Comparison of ENCODE assay signal across 8 cellular contexts in genomic region chr16:89507219-89507833, GRCh38. TPM values are rescaled to one million over a fixed set of nuclear protein-coding genes. Genes with fewer than 3 reads are reported as not detected.
DNase-seq lines count a peak whose midpoint lies in the region; ATAC-seq and TF ChIP-seq lines count a peak whose summit lies in the region.

No MANE protein-coding gene starts in this region.

- peak overlapping the region; percentile 91 to 99 (median 98) for H3K27ac ChIP-seq in heart right ventricle

- H3K4me2 ChIP-seq in skeletal muscle satellite cell (ENCODE audit: low read length), result peak overlapping the region; percentile 99

- WGBS in heart right ventricle, 2 donors, result 7 to 8% methylated on average over 42 of the region's 42 CpGs

- CTCF ChIA-PET in AG04449 (lab: Yijun Ruan, JAX), result interaction anchor here (0.8 to 5.2 kb wide), 7 partner anchors 10 to 290 kb away, joined by 3 to 34 read pairs (median 7); partner anchors contain the start of gene ZNF778
- CTCF ChIA-PET in activated CD8-positive, alpha-beta T cell treated with anti-CD3 and anti-CD28 coated beads for 36 hours (lab: Charles Lee), result interaction anchor here (0.7 to 2.4 kb wide), 4 partner anchors 12 to 220 kb away, joined by 3 to 9 read pairs (median 6); no protein-coding TSS in a partner anchor

- no peak for DNase-seq in AG04449 (ENCODE audit: low read depth, low spot score)
- no peak for DNase-seq in HFF-Myc (ENCODE audit: extremely low read depth, low read depth)
- DNase-seq in activated CD8-positive, alpha-beta T cell treated with anti-CD3 and anti-CD28 coated beads for 36 hours, result peak; percentile 35
- DNase-seq in heart right ventricle, result no peak
- DNase-seq in NCI-H446 treated with DMSO at 0.1 percent for 48 hours (lab: John Stamatoyannopoulos, UW), result no peak
- no peak for DNase-seq in NCI-H1417 (lab: John Stamatoyannopoulos, UW)

- H3K27me3 ChIP-seq in heart right ventricle (no peaks in the 10 kb centered on the region), skeletal muscle satellite cell (ENCODE audit: control insufficient read depth, insufficient read depth, low read length) (no peaks in the 10 kb centered on the region)

- H3K9ac ChIP-seq in skeletal muscle satellite cell (ENCODE audit: low read depth, low read length), result peak overlapping the region; percentile 96

- peaks cover 8% of the 10 kb centered on the region for H3K36me3 Mint-ChIP-seq in activated CD8-positive, alpha-beta T cell treated with anti-CD3 and anti-CD28 coated beads for 36 hours (ENCODE audit: low read depth)

- H3K4me3 ChIP-seq in AG04449 (ENCODE audit: low read depth, low read length), result peak overlapping the region; percentile 63
- peak overlapping the region; percentile 95 for H3K4me3 ChIP-seq in HFF-Myc (replicated peaks; ENCODE audit: low read depth, low read length)
- peak overlapping the region; percentile 51 to 97 (median 88) for H3K4me3 ChIP-seq in heart right ventricle
- H3K4me3 ChIP-seq in skeletal muscle satellite cell (ENCODE audit: low read length), result peak overlapping the region; percentile 97

- H3K36me3 ChIP-seq in heart right ventricle, result peaks cover 0 to 21% (median 17%) of the 10 kb centered on the region in 9 donors
- peaks cover 17% of the 10 kb centered on the region for H3K36me3 ChIP-seq in skeletal muscle satellite cell (ENCODE audit: insufficient read depth, low read length)

- ATAC-seq in activated CD8-positive, alpha-beta T cell treated with anti-CD3 and anti-CD28 coated beads for 36 hours, result no peak
- ATAC-seq in heart right ventricle (peak in 4 of 8 donors; percentile 4 to 53 (median 20)), HG03521 (IDR thresholded peaks at IDR 0.05; ENCODE audit: unreplicated experiment) (no peak)

- intact Hi-C loops in activated CD8-positive, alpha-beta T cell treated with anti-CD3 and anti-CD28 coated beads for 36 hours (cut with micrococcal nuclease), result no loop called here
- intact Hi-C loops in heart right ventricle (cut with DNase I), result loop anchor here in 7 of 10 donors (5.0 to 10.0 kb wide), 6 partner anchors 57 to 265 kb away; partner anchors contain the start of gene RPL13 (in 1 of the 7)

- no peaks in the 10 kb centered on the region for H3K9me3 Mint-ChIP-seq in activated CD8-positive, alpha-beta T cell treated with anti-CD3 and anti-CD28 coated beads for 36 hours

- H3K27ac Mint-ChIP-seq in activated CD8-positive, alpha-beta T cell treated with anti-CD3 and anti-CD28 coated beads for 36 hours, result peak overlapping the region; percentile 90

- H3K9me3 ChIP-seq in heart right ventricle, result no peaks in the 10 kb centered on the region
- H3K9me3 ChIP-seq in skeletal muscle satellite cell (replicated peaks; ENCODE audit: low read length), result no peaks in the 10 kb centered on the region

- peak overlapping the region; percentile 85 for H3K4me3 Mint-ChIP-seq in activated CD8-positive, alpha-beta T cell treated with anti-CD3 and anti-CD28 coated beads for 36 hours

- TF ChIP-seq CTCF in AG04449 (IDR thresholded peaks at IDR 0.05; ENCODE audit: insufficient read depth, low read length, missing control alignments) (no peak), HFF-Myc (IDR thresholded peaks at IDR 0.05; ENCODE audit: low read depth, low read length, missing control alignments) (no peak), heart right ventricle (IDR thresholded peaks at IDR 0.05) (peak in 3 of 9 donors; percentile 7 to 14 (median 12))
- no peak for TF ChIP-seq CTCF in activated CD8-positive, alpha-beta T cell treated with anti-CD3 and anti-CD28 coated beads for 36 hours (IDR thresholded peaks at IDR 0.05)

- no peaks in the 10 kb centered on the region for H3K27me3 Mint-ChIP-seq in activated CD8-positive, alpha-beta T cell treated with anti-CD3 and anti-CD28 coated beads for 36 hours

- peaks cover 20 to 56% (median 48%) of the 10 kb centered on the region in 9 donors for H3K4me1 ChIP-seq in heart right ventricle
- peaks cover 35% of the 10 kb centered on the region for H3K4me1 ChIP-seq in skeletal muscle satellite cell (ENCODE audit: control insufficient read depth, insufficient read depth, low read length)

- peaks cover 34% of the 10 kb centered on the region for H3K4me1 Mint-ChIP-seq in activated CD8-positive, alpha-beta T cell treated with anti-CD3 and anti-CD28 coated beads for 36 hours (ENCODE audit: low read depth)

- POLR2A ChIA-PET in AG04449 (lab: Yijun Ruan, JAX), result interaction anchor here (0.8 to 1.3 kb wide), 3 partner anchors 12 to 290 kb away, joined by 3 to 4 read pairs (median 4); partner anchors contain the start of gene ZNF778
- POLR2A ChIA-PET in activated CD8-positive, alpha-beta T cell treated with anti-CD3 and anti-CD28 coated beads for 36 hours (lab: Charles Lee), result interaction anchor here (0.6 to 2.8 kb wide), 23 partner anchors 9 to 321 kb away, joined by 3 to 18 read pairs (median 4); partner anchors contain the start of gene RPL13

RNA-seq across cellular contexts. Expression of gene SPG7, which starts 0.9 kb away (rescaled TPM):
- total RNA-seq in activated CD8-positive, alpha-beta T cell treated with anti-CD3 and anti-CD28 coated beads for 36 hours, result 10 to 100 TPM; 78.6 to 79.8 TPM
- total RNA-seq in heart right ventricle, result 100 to 1,000 TPM in 5 of 10 donors, 10 to 100 TPM in 5; 85.4 to 145 (median 101) TPM
- 100 to 1,000 TPM in 1 of 2 donors, 10 to 100 TPM in 1; 69.8 to 116 TPM for polyA plus RNA-seq in heart right ventricle
- total RNA-seq in skeletal muscle satellite cell (2012; rRNA removed), result 75.1 and 98.6 TPM in 2 replicates

RNA-seq across cellular contexts. Expression of gene ANKRD11, which starts 17.0 kb away (rescaled TPM):
- total RNA-seq in activated CD8-positive, alpha-beta T cell treated with anti-CD3 and anti-CD28 coated beads for 36 hours, result 100 to 1,000 TPM; 145 to 147 TPM
- 10 to 100 TPM; 55.9 to 93.6 (median 67.4) TPM for total RNA-seq in heart right ventricle
- 10 to 100 TPM; 47.7 to 65.5 TPM for polyA plus RNA-seq in heart right ventricle
- total RNA-seq in skeletal muscle satellite cell (2012; rRNA removed), result 53.7 and 63.9 TPM in 2 replicates

RNA-seq across cellular contexts. Expression of gene RPL13, which starts 53.2 kb away (rescaled TPM):
- 1,000 to 10,000 TPM; 3,056 to 3,151 TPM for total RNA-seq in activated CD8-positive, alpha-beta T cell treated with anti-CD3 and anti-CD28 coated beads for 36 hours
- 1,000 to 10,000 TPM in 4 of 10 donors, 100 to 1,000 TPM in 6; 786 to 1,426 (median 935) TPM for total RNA-seq in heart right ventricle
- 1,000 to 10,000 TPM; 3,221 to 7,398 TPM for polyA plus RNA-seq in heart right ventricle
- total RNA-seq in skeletal muscle satellite cell (2012; rRNA removed), result 2,818 and 3,730 TPM in 2 replicates
